Comparison of ENCODE assay signal across 8 cellular contexts in the genomic region with DNA sequence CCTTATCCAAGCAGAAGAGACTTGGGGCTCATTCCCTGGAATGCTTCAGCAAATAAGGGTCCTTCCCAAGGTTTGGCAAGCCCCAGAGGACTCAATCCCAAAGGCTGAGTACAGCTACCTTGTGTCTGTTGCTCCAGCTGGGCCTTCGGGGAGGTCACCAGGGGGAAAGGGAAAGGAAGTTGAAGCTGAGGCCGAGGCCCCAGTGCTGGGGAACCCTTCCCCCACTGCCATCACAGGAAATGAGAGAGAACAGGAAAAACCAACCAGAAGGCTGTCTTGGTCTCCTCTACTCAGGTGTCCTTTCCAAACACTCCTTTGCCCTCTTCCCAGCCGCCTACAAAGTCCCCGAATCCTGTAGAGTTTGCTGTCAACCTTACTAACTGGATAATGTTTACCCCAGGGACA. TPM values are rescaled to one million over a fixed set of nuclear protein-coding genes. Genes with fewer than 3 reads are reported as not detected.
DNase-seq lines count a peak whose midpoint lies in the region; ATAC-seq and TF ChIP-seq lines count a peak whose summit lies in the region.

No MANE protein-coding gene starts in this region.

- peak; percentile 18 for ATAC-seq in GM21367 (IDR thresholded peaks at IDR 0.05; ENCODE audit: unreplicated experiment)

- H3K9me3 Mint-ChIP-seq in activated naive CD8-positive, alpha-beta T cell treated with anti-CD3 and anti-CD28 coated beads for 36 hours, result no peaks in the 10 kb centered on the region

- H3K27ac Mint-ChIP-seq in activated naive CD8-positive, alpha-beta T cell treated with anti-CD3 and anti-CD28 coated beads for 36 hours, result peak overlapping the region; percentile 98

- H3K79me2 ChIP-seq in DOHH2 (ENCODE audit: control insufficient read depth, low read length), result peaks cover 87% of the 10 kb centered on the region

- peak overlapping the region; percentile 100 for H3K4me2 ChIP-seq in DOHH2 (ENCODE audit: low read length)

- H3K4me1 ChIP-seq in DOHH2 (ENCODE audit: control insufficient read depth, low read length), result peaks cover 73% of the 10 kb centered on the region

- H3K27me3 ChIP-seq in DOHH2 (ENCODE audit: control insufficient read depth, low read length), result no peaks in the 10 kb centered on the region

- H3F3A ChIP-seq in DOHH2 (ENCODE audit: control insufficient read depth, insufficient read depth), result peaks cover 31% of the 10 kb centered on the region

- H3K4me1 Mint-ChIP-seq in activated naive CD8-positive, alpha-beta T cell treated with anti-CD3 and anti-CD28 coated beads for 36 hours, result peaks cover 62% of the 10 kb centered on the region

- H3K9me3 ChIP-seq in DOHH2 (ENCODE audit: control insufficient read depth, insufficient read depth, low read length), result no peaks in the 10 kb centered on the region

- H3K36me3 ChIP-seq in DOHH2 (ENCODE audit: control insufficient read depth, low read length), result peaks cover 55% of the 10 kb centered on the region

- H3K36me3 Mint-ChIP-seq in activated naive CD8-positive, alpha-beta T cell treated with anti-CD3 and anti-CD28 coated beads for 36 hours, result peaks cover 80% of the 10 kb centered on the region

- no peaks in the 10 kb centered on the region; the same call in 1 of the 2 replicates for H4K20me1 ChIP-seq in DOHH2 (ENCODE audit: control insufficient read depth, insufficient read depth, low read depth, low read length)

- H3K4me3 Mint-ChIP-seq in activated naive CD8-positive, alpha-beta T cell treated with anti-CD3 and anti-CD28 coated beads for 36 hours, result peak overlapping the region; percentile 95

- no peaks in the 10 kb centered on the region for H3K9me2 ChIP-seq in DOHH2 (replicated peaks; ENCODE audit: control insufficient read depth, low read length)

- no peak for TF ChIP-seq CTCF in DOHH2 (IDR thresholded peaks at IDR 0.05; ENCODE audit: low read depth, low read length, poor library complexity, severe bottlenecking)

- H3K27ac ChIP-seq in DOHH2 (ENCODE audit: low read depth, low read length), result peak overlapping the region; percentile 98
- peak overlapping the region; percentile 81 for H3K27ac ChIP-seq in temporal lobe (ENCODE audit: low read depth, low read length)

- peak overlapping the region; percentile 87 for H3K4me3 ChIP-seq in DOHH2 (ENCODE audit: low read length)

- DNase-seq in M059J (ENCODE audit: low read depth) (peak; percentile 65), left kidney (ENCODE audit: low read depth, low spot score) (peak; percentile 89), DMS79 (lab: John Stamatoyannopoulos, UW) (no peak), NCI-H146 treated with DMSO at 0.1 percent for 48 hours (lab: John Stamatoyannopoulos, UW; ENCODE audit: unreplicated experiment) (no peak)
- DNase-seq in activated naive CD8-positive, alpha-beta T cell treated with anti-CD3 and anti-CD28 coated beads for 36 hours, result peak; percentile 44

- no peaks in the 10 kb centered on the region for H3K27me3 Mint-ChIP-seq in activated naive CD8-positive, alpha-beta T cell treated with anti-CD3 and anti-CD28 coated beads for 36 hours

RNA-seq across cellular contexts. Expression of a gene that starts 5.7 kb away (rescaled TPM):
- total RNA-seq in M059J (2014; rRNA removed; shearing (Covaris generic)), result 6.0 and 12.6 TPM in 2 replicates
- total RNA-seq in activated naive CD8-positive, alpha-beta T cell treated with anti-CD3 and anti-CD28 coated beads for 36 hours, result 10 to 100 TPM; 53.4 to 54.8 TPM
- 3.7 TPM for total RNA-seq in temporal lobe

RNA-seq across cellular contexts. Expression of a gene that starts 40.2 kb away (rescaled TPM):
- 0.10 and 1.4 TPM in 2 replicates for total RNA-seq in M059J (2014; rRNA removed; shearing (Covaris generic))
- total RNA-seq in activated naive CD8-positive, alpha-beta T cell treated with anti-CD3 and anti-CD28 coated beads for 36 hours, result under 1 TPM; 0.42 to 0.78 TPM
- 2.0 TPM for total RNA-seq in temporal lobe

RNA-seq across cellular contexts. Expression of a gene that starts 40.3 kb away (rescaled TPM):
- 18.7 and 34.8 TPM in 2 replicates for total RNA-seq in M059J (2014; rRNA removed; shearing (Covaris generic))
- total RNA-seq in activated naive CD8-positive, alpha-beta T cell treated with anti-CD3 and anti-CD28 coated beads for 36 hours, result 10 to 100 TPM; 11.5 to 11.9 TPM
- total RNA-seq in temporal lobe, result 18.2 TPM

RNA-seq across cellular contexts. Expression of a gene that starts 44.7 kb away (rescaled TPM):
- total RNA-seq in M059J (2014; rRNA removed; shearing (Covaris generic)), result 0.12 and 0.59 TPM in 2 replicates
- total RNA-seq in activated naive CD8-positive, alpha-beta T cell treated with anti-CD3 and anti-CD28 coated beads for 36 hours, result under 1 TPM; 0.66 to 0.91 TPM
- total RNA-seq in temporal lobe, result not detected

Comparison
In these comparisons a context has a peak if more than half of its experiments do, and no peak if none do; other contexts are left out.
1. DNase-seq: peak in M059J (single experiment), activated naive CD8-positive, alpha-beta T cell treated with anti-CD3 and anti-CD28 coated beads for 36 hours (single experiment) and left kidney (single experiment); none in DMS79 (single experiment) and NCI-H146 treated with DMSO at 0.1 percent for 48 hours (single experiment).